ENCODE assay signal across 13 cellular contexts in genomic region chr17:65022137-65022536, GRCh38. TPM values are rescaled to one million over a fixed set of nuclear protein-coding genes. Genes with fewer than 3 reads are reported as not detected.
DNase-seq lines count a peak whose midpoint lies in the region; ATAC-seq, FAIRE-seq and TF ChIP-seq lines count a peak whose summit lies in the region.
"Had no signal": no experiment of that assay in that cellular context is flagged by ENCODE, and none has a peak within 500 bp of the region (broad histone marks: within the 10 kb centered on the region; RNA-seq: fewer than 3 reads in every experiment).

No MANE protein-coding gene starts in this region.

- no peak overlapping the region for H3K9ac ChIP-seq in astrocyte (ENCODE audit: low read length)

- no TSS peak for BruUV-seq in A673 (replicated peaks; lab: Mats Ljungman, UMichigan)

- H4K20me1 ChIP-seq in astrocyte (ENCODE audit: insufficient read depth, low read length) = peaks cover 79% of the 10 kb centered on the region

- H3K36me3 ChIP-seq in A673 (ENCODE audit: insufficient read depth, low read length, poor library complexity, severe bottlenecking) (no peaks in the 10 kb centered on the region), astrocyte (ENCODE audit: insufficient read depth, low read length) (peaks cover 2% of the 10 kb centered on the region)

- peak overlapping the region; percentile 69 for H3K4me2 ChIP-seq in astrocyte (ENCODE audit: low read length)

- no peaks in the 10 kb centered on the region for H3K9me3 Mint-ChIP-seq in astrocyte (ENCODE audit: unreplicated experiment)
- H3K9me3 Mint-ChIP-seq in natural killer cell treated with Interleukin-12 subunit alpha and Interleukin-12 subunit beta and Interleukin-15 and Interleukin-18, amount 100 ng/mL, for 72 hours = no peaks in the 10 kb centered on the region

- TF ChIP-seq CTCF in A673 (conservative IDR thresholded peaks at IDR 0.05; ENCODE audit: low read depth, low read length) = no peak
- TF ChIP-seq CTCF in GM12865 (IDR thresholded peaks at IDR 0.05; ENCODE audit: insufficient read depth, low read depth, low read length, missing control alignments) = no peak
- TF ChIP-seq CTCF in astrocyte (IDR thresholded peaks at IDR 0.05; ENCODE audit: insufficient read depth, low read depth, low read length) = no peak

- H3K27ac ChIP-seq in A673 (ENCODE audit: low read depth, low read length, poor library complexity, severe bottlenecking) = no peak overlapping the region
- no peak overlapping the region for H3K27ac ChIP-seq in astrocyte (ENCODE audit: low read depth, low read length)

- CTCF ChIA-PET in A673 (lab: Charles Lee) = no interaction called here

- no peaks in the 10 kb centered on the region for H3K27me3 Mint-ChIP-seq in astrocyte (ENCODE audit: low read depth, unreplicated experiment)
- H3K27me3 Mint-ChIP-seq in natural killer cell treated with Interleukin-12 subunit alpha and Interleukin-12 subunit beta and Interleukin-15 and Interleukin-18, amount 100 ng/mL, for 72 hours = no peaks in the 10 kb centered on the region

- H3K9me3 ChIP-seq in A673 (ENCODE audit: low read depth, low read length, poor library complexity, severe bottlenecking) (no peaks in the 10 kb centered on the region), astrocyte (ENCODE audit: insufficient read depth, low read depth, low read length) (no peaks in the 10 kb centered on the region)

- no peak overlapping the region for H3K4me3 Mint-ChIP-seq in astrocyte (ENCODE audit: unreplicated experiment)
- H3K4me3 Mint-ChIP-seq in natural killer cell treated with Interleukin-12 subunit alpha and Interleukin-12 subunit beta and Interleukin-15 and Interleukin-18, amount 100 ng/mL, for 72 hours = no peak overlapping the region

- H3K27ac Mint-ChIP-seq in astrocyte (ENCODE audit: unreplicated experiment) = no peak overlapping the region
- H3K27ac Mint-ChIP-seq in natural killer cell treated with Interleukin-12 subunit alpha and Interleukin-12 subunit beta and Interleukin-15 and Interleukin-18, amount 100 ng/mL, for 72 hours = peak overlapping the region; percentile 49 to 87

- H3K79me2 ChIP-seq in astrocyte (ENCODE audit: insufficient read depth, low read length) = peaks cover 97% of the 10 kb centered on the region

- intact Hi-C loops in A673 (cut with micrococcal nuclease; ENCODE audit: unreplicated experiment) = no loop called here

- no peak overlapping the region for H3K4me3 ChIP-seq in A673 (ENCODE audit: low read depth, low read length, poor library complexity, severe bottlenecking)
- H3K4me3 ChIP-seq in GM12865 (ENCODE audit: low read depth, low read length) = peak overlapping the region; percentile 36
- H3K4me3 ChIP-seq in astrocyte (ENCODE audit: insufficient read depth, low read depth, low read length) = no peak overlapping the region

- H3K27me3 ChIP-seq in A673 (replicated peaks; ENCODE audit: insufficient read depth, low read depth, low read length, poor library complexity) (no peaks in the 10 kb centered on the region), astrocyte (ENCODE audit: insufficient read depth, low read length) (no peaks in the 10 kb centered on the region)

- H3K4me1 ChIP-seq in A673 (ENCODE audit: insufficient read depth, low read length, poor library complexity, severe bottlenecking) (peaks cover 71% of the 10 kb centered on the region), astrocyte (ENCODE audit: insufficient read depth, low read length) (peaks cover 14% of the 10 kb centered on the region)

- no peak for ATAC-seq in natural killer cell treated with Interleukin-12 subunit alpha and Interleukin-12 subunit beta and Interleukin-15 and Interleukin-18, amount 100 ng/mL, for 72 hours

- H3K36me3 Mint-ChIP-seq in astrocyte (ENCODE audit: low read depth, unreplicated experiment) = no peaks in the 10 kb centered on the region
- no peaks in the 10 kb centered on the region for H3K36me3 Mint-ChIP-seq in natural killer cell treated with Interleukin-12 subunit alpha and Interleukin-12 subunit beta and Interleukin-15 and Interleukin-18, amount 100 ng/mL, for 72 hours

- DNase-seq in A673 (ENCODE audit: low spot score) (peak; percentile 37), GM12865 (ENCODE audit: low read depth) (no peak), astrocyte (ENCODE audit: low read depth) (no peak), NK-92 (lab: John Stamatoyannopoulos, UW; ENCODE audit: unreplicated experiment) (no peak), glomerular visceral epithelial cell (ENCODE audit: extremely low spot score) (no peak), HUDEP-2 (lab: John Stamatoyannopoulos, UW; ENCODE audit: unreplicated experiment in 76 of 76) (no peak), DMS153 treated with DMSO at 0.1 percent for 48 hours (lab: John Stamatoyannopoulos, UW; ENCODE audit: unreplicated experiment) (no peak)
- DNase-seq in natural killer cell treated with Interleukin-12 subunit alpha and Interleukin-12 subunit beta and Interleukin-15 and Interleukin-18, amount 100 ng/mL, for 72 hours (ENCODE audit: low spot score) = no peak
- DNase-seq: activated effector memory CD4-positive, alpha-beta T cell treated with Interleukin-2 at 50 U/mL for 16 hours; NCI-H187; RPMI8226; stimulated activated CD4-positive, alpha-beta T cell treated with anti-CD3 and anti-CD28 coated beads, Interleukin-12 subunit alpha, Interleukin-12 subunit beta, amount 100 ng/mL, for 4 hours; T1000 had no signal

- POLR2A ChIA-PET in A673 (lab: Charles Lee; ENCODE audit: low non-redundant PET) = no interaction called here

- FAIRE-seq in astrocyte (lab: Jason Lieb, UNC) = no peak

- H2AFZ ChIP-seq in astrocyte (ENCODE audit: low read depth, low read length) = no peak overlapping the region

- peaks cover 44% of the 10 kb centered on the region for H3K4me1 Mint-ChIP-seq in astrocyte (ENCODE audit: low read depth, unreplicated experiment)
- H3K4me1 Mint-ChIP-seq in natural killer cell treated with Interleukin-12 subunit alpha and Interleukin-12 subunit beta and Interleukin-15 and Interleukin-18, amount 100 ng/mL, for 72 hours (ENCODE audit: low read depth in 2 of 2) = peaks cover 55 to 68% of the 10 kb centered on the region in 2 donors

RNA-seq across cellular contexts. Expression of gene GNA13, which starts 34.4 kb away (rescaled TPM):
- total RNA-seq in A673 (2021) (39.2 and 41.2 TPM in 2 replicates), astrocyte (63.6 and 65.2 TPM in 2 replicates)
- total RNA-seq in natural killer cell treated with Interleukin-12 subunit alpha and Interleukin-12 subunit beta and Interleukin-15 and Interleukin-18, amount 100 ng/mL, for 72 hours = 10 to 100 TPM; 59.3 to 65.3 TPM
